ENCODE assay signal across 2 cellular contexts in genomic region chr7:100017300-100017699, GRCh38.
TF ChIP-seq lines count a peak whose summit lies in the region.

No MANE protein-coding gene starts in this region.

TF ChIP-seq in SK-N-SH, 30 proteins besides CTCF, POLR2A, EP300 and RAD21 (continued from another document):
- no peak for TF ChIP-seq TCF12 (IDR thresholded peaks at IDR 0.05)
- TF ChIP-seq MEF2A (IDR thresholded peaks at IDR 0.05; ENCODE audit: borderline replicate concordance, low read depth): no peak
- TF ChIP-seq SIN3A (IDR thresholded peaks at IDR 0.05; ENCODE audit: borderline replicate concordance, low read depth, low read length): no peak
- TF ChIP-seq EZH2phosphoT487 (IDR thresholded peaks at IDR 0.05; ENCODE audit: borderline replicate concordance, low read depth): no peak
- no peak for TF ChIP-seq NRF1 (IDR thresholded peaks at IDR 0.05; ENCODE audit: low read depth, low read length)
- no peak for TF ChIP-seq TEAD4 (IDR thresholded peaks at IDR 0.05; ENCODE audit: borderline replicate concordance, insufficient read depth)
- no peak for TF ChIP-seq FOSL2 (IDR thresholded peaks at IDR 0.05; ENCODE audit: borderline replicate concordance, low read depth)
- TF ChIP-seq MAX (IDR thresholded peaks at IDR 0.05; ENCODE audit: low read depth): no peak
- no peak for TF ChIP-seq GABPA (IDR thresholded peaks at IDR 0.05; ENCODE audit: low read depth)
- TF ChIP-seq CHD2 (IDR thresholded peaks at IDR 0.05; ENCODE audit: low read length, partially characterized antibody): no peak
- no peak for TF ChIP-seq GATA2 (CRISPR knock-in tag; IDR thresholded peaks at IDR 0.05)
- TF ChIP-seq JUND (IDR thresholded peaks at IDR 0.05): no peak
- no peak for TF ChIP-seq FOXM1 (IDR thresholded peaks at IDR 0.05; ENCODE audit: low read depth)

TF ChIP-seq in SK-N-SH treated with all-trans-retinoic acid at 6 μM for 48 hours, 23 proteins besides CTCF, POLR2A, EP300 and RAD21 (continued from another document):
- TF ChIP-seq CSRNP3 (CRISPR knock-in tag; IDR thresholded peaks at IDR 0.05): no peak
TF ChIP-seq in SK-N-SH treated with all-trans-retinoic acid at 6 μM for 48 hours: peak in this region for 0.
